Comparison of ENCODE assay signal across 29 cellular contexts in the genomic region with DNA sequence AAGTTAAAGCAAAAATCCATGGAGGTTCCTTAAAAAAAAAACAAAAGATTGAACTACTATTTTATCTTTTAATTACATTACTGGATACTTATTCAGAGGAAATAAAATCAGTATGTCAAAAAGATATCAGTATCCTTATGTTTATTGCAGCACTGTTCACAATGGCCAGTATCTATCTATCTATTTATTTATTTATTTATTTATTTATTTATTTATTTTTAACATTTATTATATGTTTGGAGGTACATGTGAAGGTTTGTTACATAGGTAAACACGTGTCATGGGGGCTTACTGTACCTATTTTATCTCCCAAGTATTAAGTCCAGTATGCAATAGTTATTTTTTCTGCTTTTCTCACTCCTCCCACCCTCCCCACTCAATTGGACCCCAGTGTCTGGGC.
"Had no signal": no experiment of that assay in that cellular context is flagged by ENCODE, and none has a peak within 500 bp of the region (broad histone marks: within the 10 kb centered on the region; RNA-seq: fewer than 3 reads in every experiment).

No MANE protein-coding gene starts in this region.

- H3K27me3 Mint-ChIP-seq: dendritic cell treated with granulocyte-macrophage colony-stimulating factor and Interleukin-4, amounts not matched to agents 40 ng/mL and 50 ng/mL, for 4 days; effector memory CD8-positive, alpha-beta T cell had no signal

- H3K4me1 ChIP-seq: colonic mucosa, esophagus muscularis mucosa, esophagus squamous epithelium, foreskin keratinocyte, gastrocnemius medialis, gastroesophageal sphincter, heart left ventricle, heart right ventricle had no signal

- DNase-seq: colonic mucosa; cortex of kidney; dermis blood vessel endothelial cell; dorsolateral prefrontal cortex; effector CD4-positive, alpha-beta T cell; effector CD8-positive, alpha-beta T cell; effector memory CD4-positive, alpha-beta T cell; effector memory CD8-positive, alpha-beta T cell; endodermal cell; erythroblast; esophagus squamous epithelium; foreskin fibroblast; foreskin melanocyte; gastrocnemius medialis; glutamatergic neuron; head of caudate nucleus; heart left ventricle; heart right ventricle had no signal

- ATAC-seq: effector memory CD8-positive, alpha-beta T cell; esophagus mucosa; foreskin keratinocyte; gastrocnemius medialis; gastroesophageal sphincter; heart left ventricle; heart right ventricle had no signal

- H3K27ac ChIP-seq: colonic mucosa, coronary artery, dorsolateral prefrontal cortex, epithelial cell of prostate, esophagus muscularis mucosa, esophagus squamous epithelium, foreskin keratinocyte, gastrocnemius medialis, gastroesophageal sphincter, heart left ventricle, heart right ventricle, hepatocyte had no signal

- H3K4me3 Mint-ChIP-seq: dendritic cell treated with granulocyte-macrophage colony-stimulating factor and Interleukin-4, amounts not matched to agents 40 ng/mL and 50 ng/mL, for 4 days; effector memory CD8-positive, alpha-beta T cell; endodermal cell had no signal

- FAIRE-seq: endometrium, endothelial cell of umbilical vein, frontal cortex had no signal

- H3K4me1 Mint-ChIP-seq: endodermal cell had no signal

- H3K9me3 Mint-ChIP-seq: effector memory CD8-positive, alpha-beta T cell had no signal

- H3K27ac Mint-ChIP-seq: dendritic cell treated with granulocyte-macrophage colony-stimulating factor and Interleukin-4, amounts not matched to agents 40 ng/mL and 50 ng/mL, for 4 days; effector memory CD8-positive, alpha-beta T cell; endodermal cell had no signal

- H3K4me3 ChIP-seq: colonic mucosa, coronary artery, dorsolateral prefrontal cortex, esophagus muscularis mucosa, esophagus squamous epithelium, gastrocnemius medialis, gastroesophageal sphincter, heart left ventricle, heart right ventricle, hepatocyte had no signal

- H3K36me3 ChIP-seq: colonic mucosa, esophagus muscularis mucosa, esophagus squamous epithelium, gastrocnemius medialis, gastroesophageal sphincter, heart left ventricle, heart right ventricle had no signal

- H3K9me3 ChIP-seq: colonic mucosa, esophagus muscularis mucosa, esophagus squamous epithelium, gastrocnemius medialis, gastroesophageal sphincter had no signal
